Comparison of ENCODE assay signal across 12 cellular contexts in genomic region chr6:96089173-96089572, GRCh38.
DNase-seq lines count a peak whose midpoint lies in the region; TF ChIP-seq lines count a peak whose summit lies in the region.
"Had no signal": no experiment of that assay in that cellular context is flagged by ENCODE, and none has a peak within 500 bp of the region (broad histone marks: within the 10 kb centered on the region; RNA-seq: fewer than 3 reads in every experiment).

No MANE protein-coding gene starts in this region.

- H3K4me1 Mint-ChIP-seq in neural progenitor cell, result peaks cover 3% of the 10 kb centered on the region
- H3K4me1 Mint-ChIP-seq: stimulated activated memory B cell treated with anti-CD40 and anti-IgM and Interleukin-4, amounts not matched to agents 10 μg/mL and 1 μg/mL and 100 μg/mL, for 72 hours had no signal

- H3K4me3 Mint-ChIP-seq in neural progenitor cell, result no peak overlapping the region
- H3K4me3 Mint-ChIP-seq: HFFc6; stimulated activated memory B cell treated with anti-CD40 and anti-IgM and Interleukin-4, amounts not matched to agents 10 μg/mL and 1 μg/mL and 100 μg/mL, for 72 hours had no signal

- no peaks in the 10 kb centered on the region for H3K27me3 ChIP-seq in brain microvascular endothelial cell (replicated peaks)
- H3K27me3 ChIP-seq in neural progenitor cell, result no peaks in the 10 kb centered on the region
- H3K27me3 ChIP-seq in osteoblast (ENCODE audit: insufficient read depth, low read length), result no peaks in the 10 kb centered on the region

- H3K4me2 ChIP-seq in neural progenitor cell (no peak overlapping the region), osteoblast (ENCODE audit: insufficient read depth, low read length) (no peak overlapping the region)

- H4K20me1 ChIP-seq in neural progenitor cell (ENCODE audit: low read depth), result no peaks in the 10 kb centered on the region
- H4K20me1 ChIP-seq in osteoblast (ENCODE audit: insufficient read depth, low read length), result no peaks in the 10 kb centered on the region

- no peaks in the 10 kb centered on the region for H3K4me1 ChIP-seq in neural progenitor cell
- H3K4me1 ChIP-seq in osteoblast (ENCODE audit: insufficient read depth, low read length), result no peaks in the 10 kb centered on the region

- no peak for DNase-seq in GM12864 (ENCODE audit: low read depth)
- DNase-seq in LNCaP clone FGC (ENCODE audit: low read depth), result peak; percentile 25
- no peak for DNase-seq in brain microvascular endothelial cell
- peak; percentile 51 for DNase-seq in neural progenitor cell (ENCODE audit: low spot score)
- DNase-seq in middle frontal gyrus (ENCODE audit: extremely low spot score, low spot score), result no peak
- DNase-seq in NOMO-1 treated with DMSO at 0.1 percent for 48 hours (lab: John Stamatoyannopoulos, UW; ENCODE audit: unreplicated experiment), result no peak
- DNase-seq in osteoblast (ENCODE audit: insufficient read length, low spot score, missing footprints), result no peak
- DNase-seq: activated naive CD4-positive, alpha-beta T cell treated with anti-CD3 and anti-CD28 coated beads, Interleukin-2, amount 50 U/mL, for 16 hours; effector CD4-positive, alpha-beta T cell; HFFc6; NCI-H1694 treated with DMSO at 0.1 percent for 48 hours had no signal

- peaks cover 2% of the 10 kb centered on the region for H3K9me3 Mint-ChIP-seq in neural progenitor cell

- H3K9me3 ChIP-seq in neural progenitor cell (ENCODE audit: low read depth), result no peaks in the 10 kb centered on the region
- H3K9me3 ChIP-seq in osteoblast (ENCODE audit: low read depth, low read length), result no peaks in the 10 kb centered on the region

- no peaks in the 10 kb centered on the region for H3F3A ChIP-seq in neural progenitor cell (ENCODE audit: low read depth)

- H3K9ac ChIP-seq in neural progenitor cell, result no peak overlapping the region

- no peaks in the 10 kb centered on the region for H3K36me3 ChIP-seq in brain microvascular endothelial cell (replicated peaks)
- no peaks in the 10 kb centered on the region for H3K36me3 ChIP-seq in neural progenitor cell
- H3K36me3 ChIP-seq in osteoblast (ENCODE audit: insufficient read depth, low read length), result no peaks in the 10 kb centered on the region

- in situ Hi-C loops in brain microvascular endothelial cell (cut with HindIII; ENCODE audit: low pct_ligation_motif_present, low sequenced_read_pairs), result no loop called here

- H3K4me3 ChIP-seq in GM12864 (ENCODE audit: low read depth, low read length) (no peak overlapping the region), LNCaP clone FGC (ENCODE audit: low read depth, low read length) (no peak overlapping the region), brain microvascular endothelial cell (ENCODE audit: low read depth, low read length) (no peak overlapping the region), neural progenitor cell (no peak overlapping the region), osteoblast (ENCODE audit: insufficient read depth, low read length) (no peak overlapping the region)

- H3K27me3 Mint-ChIP-seq in neural progenitor cell (ENCODE audit: insufficient read depth, low read depth), result peaks cover 2% of the 10 kb centered on the region
- H3K27me3 Mint-ChIP-seq: stimulated activated memory B cell treated with anti-CD40 and anti-IgM and Interleukin-4, amounts not matched to agents 10 μg/mL and 1 μg/mL and 100 μg/mL, for 72 hours had no signal

- TF ChIP-seq CTCF in GM12864 (IDR thresholded peaks at IDR 0.05; ENCODE audit: low read depth, low read length, missing control alignments), result peak; percentile 38
- peak; percentile 73 for TF ChIP-seq CTCF in LNCaP clone FGC (IDR thresholded peaks at IDR 0.05; ENCODE audit: control insufficient read depth, extremely low read depth, insufficient read depth)
- TF ChIP-seq CTCF in brain microvascular endothelial cell (IDR thresholded peaks at IDR 0.05; ENCODE audit: low read depth, low read length, missing control alignments), result peak; percentile 24
- TF ChIP-seq CTCF in neural progenitor cell (IDR thresholded peaks at IDR 0.05), result peak; percentile 67
- no peak for TF ChIP-seq CTCF in osteoblast (IDR thresholded peaks at IDR 0.05; ENCODE audit: extremely low read depth, low read depth, low read length)

- H3K79me2 ChIP-seq in neural progenitor cell (ENCODE audit: low read depth), result no peaks in the 10 kb centered on the region
- no peaks in the 10 kb centered on the region for H3K79me2 ChIP-seq in osteoblast (ENCODE audit: insufficient read depth, low read length)

- H3K27ac ChIP-seq in brain microvascular endothelial cell, result no peak overlapping the region
- no peak overlapping the region for H3K27ac ChIP-seq in neural progenitor cell
- H3K27ac ChIP-seq in osteoblast (ENCODE audit: low read depth, low read length), result no peak overlapping the region

- no peaks in the 10 kb centered on the region for H3K36me3 Mint-ChIP-seq in neural progenitor cell
- H3K36me3 Mint-ChIP-seq: stimulated activated memory B cell treated with anti-CD40 and anti-IgM and Interleukin-4, amounts not matched to agents 10 μg/mL and 1 μg/mL and 100 μg/mL, for 72 hours had no signal

- no peak overlapping the region for H3K27ac Mint-ChIP-seq in neural progenitor cell
- H3K27ac Mint-ChIP-seq: HFFc6; stimulated activated memory B cell treated with anti-CD40 and anti-IgM and Interleukin-4, amounts not matched to agents 10 μg/mL and 1 μg/mL and 100 μg/mL, for 72 hours had no signal

- H2AFZ ChIP-seq in neural progenitor cell (replicated peaks), result no peak overlapping the region
- no peak overlapping the region for H2AFZ ChIP-seq in osteoblast (ENCODE audit: low read length)

Comparison
In these comparisons a context has a peak if more than half of its experiments do, and no peak if none do; other contexts are left out.
1. DNase-seq: peak in LNCaP clone FGC (single experiment) and neural progenitor cell (single experiment); none in GM12864 (single experiment), brain microvascular endothelial cell (single experiment), middle frontal gyrus (single experiment), NOMO-1 treated with DMSO at 0.1 percent for 48 hours (single experiment) and osteoblast (single experiment).